In genomic region chr12:73307260-73307659, GRCh38 we compare ENCODE assay signal across 7 cellular contexts.
"Had no signal": no experiment of that assay in that cellular context is flagged by ENCODE, and none has a peak within 500 bp of the region (broad histone marks: within the 10 kb centered on the region; RNA-seq: fewer than 3 reads in every experiment).

No MANE protein-coding gene starts in this region.

- H3K4me3 ChIP-seq: GM23248 had no signal

- H3K9ac ChIP-seq: GM23248 had no signal

- DNase-seq: GM23248, GOT3, H9, HCEC 1CT, Karpas-422, KG1 had no signal

- H2AFZ ChIP-seq: GM23248 had no signal

- H3K27ac ChIP-seq: GM23248, HL-60 had no signal
